In genomic region chr3:12965999-12966846, GRCh38 we compare ENCODE assay signal across 8 cellular contexts.
DNase-seq lines count a peak whose midpoint lies in the region; ATAC-seq and FAIRE-seq lines count a peak whose summit lies in the region.

No MANE protein-coding gene starts in this region.

- H3K36me3 ChIP-seq in mucosa of stomach (ENCODE audit: control insufficient read depth, insufficient read depth, low read length) (no peaks in the 10 kb centered on the region), aorta (ENCODE audit: control insufficient read depth in 1 of 2, insufficient read depth in 2 of 2, low read length in 1 of 2) (no peaks in the 10 kb centered on the region)

- ATAC-seq in Right ventricle myocardium superior (ENCODE audit: poor library complexity) = no peak
- no peak for ATAC-seq in left ventricle myocardium superior
- ATAC-seq in aorta (ENCODE audit: low FRiP score) = no peak

- H3K9me3 ChIP-seq in mucosa of stomach (ENCODE audit: control insufficient read depth, low read length) = no peaks in the 10 kb centered on the region
- H3K9me3 ChIP-seq in aorta (ENCODE audit: control insufficient read depth, low read length) = no peaks in the 10 kb centered on the region

- peak overlapping the region; percentile 48 for H3K27ac ChIP-seq in caudate nucleus (ENCODE audit: low read depth, low read length)
- H3K27ac ChIP-seq in aorta (ENCODE audit: low read depth in 1 of 2, low read length in 2 of 2) = peak overlapping the region in 1 of 2 donors; percentile 81

- FAIRE-seq in urothelium cell line (lab: Jason Lieb, UNC) = no peak

- H3K27me3 ChIP-seq in mucosa of stomach (ENCODE audit: control insufficient read depth, insufficient read depth, low read length) = no peaks in the 10 kb centered on the region
- no peaks in the 10 kb centered on the region for H3K27me3 ChIP-seq in aorta (ENCODE audit: control insufficient read depth in 1 of 2, insufficient read depth in 2 of 2, low read length in 1 of 2)

- H3K4me3 ChIP-seq in mucosa of stomach (ENCODE audit: low read length) = peak overlapping the region; percentile 64
- peak overlapping the region; percentile 90 to 97 for H3K4me3 ChIP-seq in aorta (ENCODE audit: low read length in 2 of 2)

- intact Hi-C loops in Right ventricle myocardium superior (cut with DNase I) (no loop called here), left ventricle myocardium superior (cut with micrococcal nuclease) (no loop called here), aorta (cut with DNase I) (loop anchor here in 1 of 2 donors (5.0 kb wide), 1 partner anchor 34 kb away; no protein-coding TSS in a partner anchor)

- peaks cover 62% of the 10 kb centered on the region for H3K4me1 ChIP-seq in mucosa of stomach (ENCODE audit: control insufficient read depth, insufficient read depth, low read length)
- H3K4me1 ChIP-seq in aorta (ENCODE audit: control insufficient read depth in 1 of 2, insufficient read depth in 2 of 2, low read length in 2 of 2) = peaks cover 3 to 11% of the 10 kb centered on the region in 2 donors

- DNase-seq in Right ventricle myocardium superior = peak; percentile 34
- no peak for DNase-seq in left ventricle myocardium superior
- peak in 8 of 61 donors; percentile 19 to 58 (median 30) for DNase-seq in caudate nucleus (lab: John Stamatoyannopoulos, UW)
- DNase-seq in aorta = no peak
- no peak for DNase-seq in stimulated activated naive CD4-positive, alpha-beta T cell treated with Interleukin-2 at 50 U/mL for 16 hours (lab: John Stamatoyannopoulos, UW)
- no peak for DNase-seq in urothelium cell line (ENCODE audit: low spot score)
- no peak for DNase-seq in globus pallidus (ENCODE audit: low spot score)

- 57 to 58% methylated on average over 11 of the region's 11 CpGs for WGBS in aorta, 2 donors

- peak overlapping the region; percentile 75 for H3K9ac ChIP-seq in mucosa of stomach (ENCODE audit: low read length)
